9 cellular contexts compared by ENCODE assay signal in genomic region chr9:35730486-35730854, GRCh38. TPM values are rescaled to one million over a fixed set of nuclear protein-coding genes. Genes with fewer than 3 reads are reported as not detected.
DNase-seq lines count a peak whose midpoint lies in the region; ATAC-seq and TF ChIP-seq lines count a peak whose summit lies in the region.
"Had no signal": no experiment of that assay in that cellular context is flagged by ENCODE, and none has a peak within 500 bp of the region (broad histone marks: within the 10 kb centered on the region; RNA-seq: fewer than 3 reads in every experiment).

No MANE protein-coding gene starts in this region.

- H3K27ac Mint-ChIP-seq in effector memory CD8-positive, alpha-beta T cell = no peak overlapping the region

- H3K4me1 Mint-ChIP-seq in effector memory CD8-positive, alpha-beta T cell (ENCODE audit: low read depth in 2 of 2) = peaks cover 6 to 26% of the 10 kb centered on the region in 2 donors

- peaks cover 55% of the 10 kb centered on the region for H4K20me1 ChIP-seq in smooth muscle cell (ENCODE audit: low read depth)

- DNase-seq in SK-N-MC (ENCODE audit: low read depth, low spot score) (no peak), right cardiac atrium (no peak), smooth muscle cell (lab: John Stamatoyannopoulos, UW; ENCODE audit: unreplicated experiment) (no peak), NCI-H2029 (lab: John Stamatoyannopoulos, UW) (no peak), UCSD-AML1 (lab: John Stamatoyannopoulos, UW; ENCODE audit: unreplicated experiment) (no peak)
- no peak for DNase-seq in effector memory CD8-positive, alpha-beta T cell
- DNase-seq: activated naive CD4-positive, alpha-beta T cell treated with Interleukin-2 at 50 U/mL for 16 hours had no signal

- H3K9ac ChIP-seq in SK-N-MC (ENCODE audit: insufficient read length) (no peak overlapping the region), smooth muscle cell (ENCODE audit: low read depth) (peak overlapping the region; percentile 86)

- TF ChIP-seq CTCF in GM12875 (IDR thresholded peaks at IDR 0.05; ENCODE audit: borderline replicate concordance, insufficient read depth, low read depth, low read length) (no peak), smooth muscle cell (IDR thresholded peaks at IDR 0.05; ENCODE audit: borderline replicate concordance, insufficient read depth, poor library complexity, severe bottlenecking) (no peak)

- H3K27me3 ChIP-seq in right cardiac atrium (ENCODE audit: control insufficient read depth, insufficient read depth) (no peaks in the 10 kb centered on the region), smooth muscle cell (ENCODE audit: low read depth) (no peaks in the 10 kb centered on the region)

- no peak overlapping the region for H2AFZ ChIP-seq in smooth muscle cell (ENCODE audit: low read depth)

- peak overlapping the region; percentile 92 for H3K4me2 ChIP-seq in smooth muscle cell

- no peak overlapping the region for H3K4me3 Mint-ChIP-seq in effector memory CD8-positive, alpha-beta T cell

- H3K4me3 ChIP-seq in GM12875 (ENCODE audit: low read depth, low read length) = peak overlapping the region; percentile 94
- peak overlapping the region; percentile 95 for H3K4me3 ChIP-seq in SK-N-MC
- peak overlapping the region; percentile 64 for H3K4me3 ChIP-seq in right cardiac atrium (ENCODE audit: low read length)
- H3K4me3 ChIP-seq in smooth muscle cell = peak overlapping the region; percentile 83

- peaks cover 18% of the 10 kb centered on the region for H3K36me3 Mint-ChIP-seq in effector memory CD8-positive, alpha-beta T cell (ENCODE audit: insufficient read depth)

- no peaks in the 10 kb centered on the region for H3K27me3 Mint-ChIP-seq in effector memory CD8-positive, alpha-beta T cell

- ATAC-seq in right cardiac atrium (no peak), HG02763 (IDR thresholded peaks at IDR 0.05; ENCODE audit: unreplicated experiment) (no peak)
- no peak for ATAC-seq in effector memory CD8-positive, alpha-beta T cell (replicated peaks)

- H3K27ac ChIP-seq in SK-N-MC (no peak overlapping the region), right cardiac atrium (ENCODE audit: low read length) (peak overlapping the region; percentile 69), smooth muscle cell (ENCODE audit: low read depth) (peak overlapping the region; percentile 94)

- peaks cover 7% of the 10 kb centered on the region; the same call in 1 of the 2 replicates for H3K36me3 ChIP-seq in SK-N-MC (ENCODE audit: insufficient read depth, low read length)
- no peaks in the 10 kb centered on the region for H3K36me3 ChIP-seq in smooth muscle cell (ENCODE audit: low read depth)

- WGBS in right cardiac atrium = 56% methylated on average over 2 of the region's 2 CpGs
- WGBS in smooth muscle cell (ENCODE audit: low lambda C conversion rate) = 73% methylated on average over 2 of the region's 2 CpGs

- intact Hi-C loops in right cardiac atrium (cut with DNase I) = loop anchor here in 2 of 4 donors (5.0 kb wide), 1 partner anchor 68 kb away; no protein-coding TSS in a partner anchor

- peaks cover 85% of the 10 kb centered on the region for H3K79me2 ChIP-seq in smooth muscle cell (ENCODE audit: low read depth)

- H3K4me1 ChIP-seq in right cardiac atrium (ENCODE audit: control insufficient read depth, insufficient read depth, low read length) (peaks cover 23% of the 10 kb centered on the region), smooth muscle cell (ENCODE audit: low read depth) (peaks cover 49% of the 10 kb centered on the region)

- no peaks in the 10 kb centered on the region for H3K9me3 Mint-ChIP-seq in effector memory CD8-positive, alpha-beta T cell

- H3K9me3 ChIP-seq in SK-N-MC (ENCODE audit: low read depth, low read length) (no peaks in the 10 kb centered on the region), right cardiac atrium (ENCODE audit: control insufficient read depth, low read length) (no peaks in the 10 kb centered on the region), smooth muscle cell (replicated peaks; ENCODE audit: low read depth) (no peaks in the 10 kb centered on the region)

- H3F3A ChIP-seq in smooth muscle cell (ENCODE audit: low read depth) = peaks cover 22% of the 10 kb centered on the region

RNA-seq across cellular contexts. Expression of gene TLN1, which starts 1.5 kb away (rescaled TPM):
- 100 to 1,000 TPM; 263 to 375 (median 298) TPM for total RNA-seq in right cardiac atrium
- polyA plus RNA-seq in right cardiac atrium = 171 TPM
- 130 and 150 TPM in 2 replicates for total RNA-seq in smooth muscle cell
- 112 and 145 TPM in 2 replicates for polyA plus RNA-seq in smooth muscle cell

RNA-seq across cellular contexts. Expression of gene CREB3, which starts 2.0 kb away (rescaled TPM):
- total RNA-seq in right cardiac atrium = 10 to 100 TPM; 24.5 to 35.4 (median 25.7) TPM
- 29.6 TPM for polyA plus RNA-seq in right cardiac atrium
- total RNA-seq in smooth muscle cell = 66.9 and 73.5 TPM in 2 replicates
- 81.0 and 99.2 TPM in 2 replicates for polyA plus RNA-seq in smooth muscle cell

RNA-seq across cellular contexts. Expression of gene GBA2, which starts 18.6 kb away (rescaled TPM):
- total RNA-seq in right cardiac atrium (100 to 1,000 TPM in 2 of 4 donors, 10 to 100 TPM in 2; 93.7 to 117 (median 102) TPM), smooth muscle cell (33.8 and 37.8 TPM in 2 replicates)
- polyA plus RNA-seq in right cardiac atrium (70.3 TPM), smooth muscle cell (35.3 and 52.7 TPM in 2 replicates)

RNA-seq across cellular contexts. Expression of gene RGP1, which starts 18.6 kb away (rescaled TPM):
- total RNA-seq in right cardiac atrium = 10 to 100 TPM; 25.7 to 35.0 (median 30.4) TPM
- polyA plus RNA-seq in right cardiac atrium = 17.7 TPM
- 15.3 and 18.3 TPM in 2 replicates for total RNA-seq in smooth muscle cell
- polyA plus RNA-seq in smooth muscle cell = 12.8 and 14.6 TPM in 2 replicates

RNA-seq across cellular contexts. Expression of gene MSMP, which starts 23.6 kb away (rescaled TPM):
- not detected for total RNA-seq in right cardiac atrium
- polyA plus RNA-seq in right cardiac atrium = 0.27 TPM
- total RNA-seq in smooth muscle cell = not detected in 2 replicates
- not detected in 2 replicates for polyA plus RNA-seq in smooth muscle cell
